ENCODE assay signal across 17 cellular contexts in the genomic region with DNA sequence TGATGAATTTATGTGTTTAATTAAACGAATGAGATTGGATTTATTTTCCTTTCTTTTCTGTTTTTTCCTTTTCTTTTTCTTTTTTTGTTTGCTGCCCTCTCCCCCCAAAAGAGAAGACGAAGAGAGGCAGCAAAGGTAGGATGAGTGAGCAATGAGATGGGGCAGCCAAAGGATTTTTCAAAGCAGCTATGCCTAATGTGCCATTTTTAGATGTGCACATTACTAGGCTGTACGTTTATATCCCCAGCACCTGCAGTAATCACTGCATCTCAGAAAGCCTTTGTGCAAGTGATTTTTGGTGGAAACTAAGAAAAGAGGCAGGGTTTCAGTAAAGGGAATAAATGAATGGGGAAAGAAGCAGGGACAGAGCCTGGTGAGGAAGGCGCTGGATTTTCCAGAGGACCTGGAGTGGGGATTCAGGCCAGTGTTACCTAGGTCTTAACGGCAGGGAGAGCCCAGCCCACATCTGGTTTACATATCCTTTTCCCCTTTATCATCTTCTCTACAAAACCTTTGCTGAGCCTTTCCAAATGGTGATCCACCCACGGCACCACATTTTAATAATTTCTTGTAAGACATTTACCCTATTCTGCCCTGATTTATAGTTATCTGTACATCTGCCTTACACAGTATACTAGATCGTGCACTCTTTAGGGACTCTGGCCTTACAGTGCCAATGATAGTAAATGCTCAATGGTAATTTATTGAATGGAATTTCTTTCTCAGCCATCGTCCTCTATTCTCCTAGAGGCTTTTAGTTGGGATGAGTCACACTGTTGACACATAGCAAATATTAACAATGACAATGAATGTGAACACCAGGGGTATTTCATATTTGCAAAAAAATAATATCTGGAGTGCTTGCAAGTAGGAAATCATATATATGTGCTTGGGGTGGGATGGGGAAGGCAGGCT. TPM values are rescaled to one million over a fixed set of nuclear protein-coding genes. Genes with fewer than 3 reads are reported as not detected.
DNase-seq lines count a peak whose midpoint lies in the region; ATAC-seq and TF ChIP-seq lines count a peak whose summit lies in the region.
"Had no signal": no experiment of that assay in that cellular context is flagged by ENCODE, and none has a peak within 500 bp of the region (broad histone marks: within the 10 kb centered on the region; RNA-seq: fewer than 3 reads in every experiment).

No MANE protein-coding gene starts in this region.

- POLR2A ChIA-PET in IMR-90 (lab: Charles Lee; ENCODE audit: unreplicated experiment) = interaction anchor here (0.6 kb wide), 1 partner anchor 20 kb away, joined by 3 read pairs; no protein-coding TSS in a partner anchor

- 0 out of 2 replicates have a peak overlapping the region, but pooled peaks have one; percentile 5 for H2AK5ac ChIP-seq in IMR-90 (ENCODE audit: low read depth, low read length)

- TF ChIP-seq CTCF in IMR-90 (conservative IDR thresholded peaks at IDR 0.05; ENCODE audit: low read depth, low read length) = no peak

- no peak overlapping the region for H2AFZ ChIP-seq in IMR-90 (replicated peaks; ENCODE audit: low read length, poor library complexity)

- in situ Hi-C loops in IMR-90 (cut with MboI; ENCODE audit: low sequenced_read_pairs) = no loop called here

- H3K27me3 ChIP-seq in IMR-90 (ENCODE audit: control insufficient read depth, insufficient read depth, low read length) = no peaks in the 10 kb centered on the region
- H3K27me3 ChIP-seq: BLaER1 treated with 17β-estradiol and CSF1 and Interleukin-3, amounts not matched to agents 10 nM and 100 nM; ovary had no signal

- H2BK120ac ChIP-seq in IMR-90 (ENCODE audit: low read depth, low read length) = no peak overlapping the region

- H3K56ac ChIP-seq in IMR-90 (ENCODE audit: extremely low read depth, insufficient read depth, low read length) = no peak overlapping the region

- no peak overlapping the region for H2BK5ac ChIP-seq in IMR-90 (ENCODE audit: low read depth, low read length, poor library complexity, severe bottlenecking)

- H4K5ac ChIP-seq in IMR-90 (ENCODE audit: low read depth, low read length) = no peak overlapping the region

- peaks cover 9% of the 10 kb centered on the region for H3K4me1 ChIP-seq in IMR-90 (ENCODE audit: control insufficient read depth, insufficient read depth, low read length)

- H2AK9ac ChIP-seq in IMR-90 (replicated peaks; ENCODE audit: low read depth, low read length, poor library complexity) = no peak overlapping the region

- intact Hi-C loops in IMR-90 (cut with micrococcal nuclease) = no loop called here

- H3K27ac ChIP-seq in IMR-90 (ENCODE audit: insufficient read depth, low read length) = no peak overlapping the region
- H3K27ac ChIP-seq: BLaER1 treated with 17β-estradiol and CSF1 and Interleukin-3, amounts not matched to agents 10 nM and 100 nM; ovary had no signal

- H3K4me2 ChIP-seq in IMR-90 (ENCODE audit: low read depth, low read length) = no peak overlapping the region

- H4K8ac ChIP-seq in IMR-90 (ENCODE audit: low read depth in 2 of 2, low read length in 2 of 2) = no peak overlapping the region

- no peak overlapping the region for H3K23ac ChIP-seq in IMR-90 (ENCODE audit: low read depth, low read length)

- peak; percentile 39 for ATAC-seq in IMR-90 (ENCODE audit: low read depth)
- ATAC-seq in SK-N-SH treated with all-trans-retinoic acid at 6 μM for 48 hours = peak; percentile 79

- no peak overlapping the region for H2BK15ac ChIP-seq in IMR-90 (ENCODE audit: low read depth, low read length)

- TF ChIP-seq POLR2A in IMR-90 (IDR thresholded peaks at IDR 0.05; ENCODE audit: low read depth, low read length) = no peak

- 0 out of 2 replicates have a peak overlapping the region, but pooled peaks have one; percentile 29 for H3K18ac ChIP-seq in IMR-90 (ENCODE audit: low read depth, low read length)

- no peaks in the 10 kb centered on the region for H3K36me3 ChIP-seq in IMR-90 (ENCODE audit: control insufficient read depth, insufficient read depth, low read length)
- H3K36me3 ChIP-seq: BLaER1 treated with 17β-estradiol and CSF1 and Interleukin-3, amounts not matched to agents 10 nM and 100 nM; ovary had no signal

- no peak for TF ChIP-seq RAD21 in IMR-90 (IDR thresholded peaks at IDR 0.05; ENCODE audit: low read length)

- no peak overlapping the region for H3K4ac ChIP-seq in IMR-90 (ENCODE audit: low read depth, low read length)

- no peak overlapping the region for H3K9ac ChIP-seq in IMR-90 (ENCODE audit: low read depth, low read length)
- H3K9ac ChIP-seq: BLaER1 treated with 17β-estradiol and CSF1 and Interleukin-3, amounts not matched to agents 10 nM and 100 nM had no signal

- H3K14ac ChIP-seq in IMR-90 (replicated peaks; ENCODE audit: low read depth, low read length) = no peak overlapping the region

- no peak overlapping the region for H4K91ac ChIP-seq in IMR-90 (ENCODE audit: insufficient read depth, low read depth, low read length)

- WGBS in IMR-90 (ENCODE audit: extremely low coverage in 2 of 2, insufficient read length in 1 of 2), 2 experiments = 80% methylated on average over 1 of the region's 8 CpGs; no CpG with 5 or more reads in 1 of the 2 experiments

- no peak overlapping the region for H2BK20ac ChIP-seq in IMR-90 (ENCODE audit: low read depth, low read length)

- no peak overlapping the region for H3K4me3 ChIP-seq in IMR-90 (ENCODE audit: insufficient read depth, low read depth, low read length)
- H3K4me3 ChIP-seq: BLaER1 treated with 17β-estradiol and CSF1 and Interleukin-3, amounts not matched to agents 10 nM and 100 nM; ovary had no signal

- H4K20me1 ChIP-seq in IMR-90 (ENCODE audit: insufficient read depth, low read length) = no peaks in the 10 kb centered on the region
- H4K20me1 ChIP-seq: BLaER1 treated with 17β-estradiol and CSF1 and Interleukin-3, amounts not matched to agents 10 nM and 100 nM had no signal

- no peaks in the 10 kb centered on the region for H3K79me1 ChIP-seq in IMR-90 (ENCODE audit: low read depth in 1 of 2, low read length in 2 of 2)

- no peaks in the 10 kb centered on the region; the same call in 1 of the 2 replicates for H3K9me1 ChIP-seq in IMR-90 (ENCODE audit: insufficient read depth, low read length)

- dilution Hi-C loops in IMR-90 (cut with HindIII; ENCODE audit: low sequenced_read_pairs, unreplicated experiment) = no loop called here

- DNase-seq in COLO829 (ENCODE audit: low spot score) = peak; percentile 15
- peak; percentile 49 for DNase-seq in IMR-90
- DNase-seq in iris pigment epithelial cell (ENCODE audit: low read depth) = peak; percentile 43
- DNase-seq in middle frontal gyrus (ENCODE audit: extremely low spot score, low spot score) = no peak
- DNase-seq in activated effector memory CD4-positive, alpha-beta T cell treated with Interleukin-2 at 50 U/mL for 16 hours = no peak
- DNase-seq in ecto neural progenitor cell (ENCODE audit: low spot score) = no peak
- DNase-seq in NCI-H2029 (lab: John Stamatoyannopoulos, UW) = no peak
- DNase-seq: activated naive CD4-positive, alpha-beta T cell treated with Interleukin-2 at 50 U/mL for 16 hours; DMS79 treated with DMSO at 0.1 percent for 48 hours; endodermal cell; head of caudate nucleus; kidney; NCI-H2107; ovary; substantia nigra had no signal

- no TSS peak for BruUV-seq in IMR-90 (replicated peaks; lab: Mats Ljungman, UMichigan)

- no peaks in the 10 kb centered on the region for H3K9me3 ChIP-seq in IMR-90 (ENCODE audit: control insufficient read depth, insufficient read depth, low read length)
- H3K9me3 ChIP-seq: ovary had no signal

- CTCF ChIA-PET in IMR-90 (lab: Yijun Ruan, JAX) = no interaction called here

TF ChIP-seq in IMR-90, 13 proteins besides CTCF, POLR2A, EP300 and RAD21:
- TF ChIP-seq MAFK (IDR thresholded peaks at IDR 0.05; ENCODE audit: low read depth, low read length) (no peak), BHLHE40 (IDR thresholded peaks at IDR 0.05; ENCODE audit: low read depth, low read length) (no peak), CHD1 (IDR thresholded peaks at IDR 0.05; ENCODE audit: low read depth, low read length) (no peak), NFE2L2 (IDR thresholded peaks at IDR 0.05; ENCODE audit: low read depth, low read length) (no peak), FOS (IDR thresholded peaks at IDR 0.05; ENCODE audit: low read depth, low read length) (peak; percentile 46; the same call in 1 of the 2 replicates)

TF ChIP-seq in SK-N-SH treated with all-trans-retinoic acid at 6 μM for 48 hours, 23 proteins besides CTCF, POLR2A, EP300 and RAD21:
- TF ChIP-seq TCF4 (CRISPR knock-in tag; IDR thresholded peaks at IDR 0.05; ENCODE audit: borderline replicate concordance) (no peak), OSR1 (CRISPR knock-in tag; IDR thresholded peaks at IDR 0.05) (no peak), ZFP3 (CRISPR knock-in tag; IDR thresholded peaks at IDR 0.05) (no peak)
- TF ChIP-seq, protein P1, sequence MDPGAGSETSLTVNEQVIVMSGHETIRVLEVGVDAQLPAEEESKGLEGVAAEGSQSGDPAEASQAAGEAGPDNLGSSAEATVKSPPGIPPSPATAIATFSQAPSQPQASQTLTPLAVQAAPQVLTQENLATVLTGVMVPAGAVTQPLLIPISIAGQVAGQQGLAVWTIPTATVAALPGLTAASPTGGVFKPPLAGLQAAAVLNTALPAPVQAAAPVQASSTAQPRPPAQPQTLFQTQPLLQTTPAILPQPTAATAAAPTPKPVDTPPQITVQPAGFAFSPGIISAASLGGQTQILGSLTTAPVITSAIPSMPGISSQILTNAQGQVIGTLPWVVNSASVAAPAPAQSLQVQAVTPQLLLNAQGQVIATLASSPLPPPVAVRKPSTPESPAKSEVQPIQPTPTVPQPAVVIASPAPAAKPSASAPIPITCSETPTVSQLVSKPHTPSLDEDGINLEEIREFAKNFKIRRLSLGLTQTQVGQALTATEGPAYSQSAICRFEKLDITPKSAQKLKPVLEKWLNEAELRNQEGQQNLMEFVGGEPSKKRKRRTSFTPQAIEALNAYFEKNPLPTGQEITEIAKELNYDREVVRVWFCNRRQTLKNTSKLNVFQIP (CRISPR knock-in tag; IDR thresholded peaks at IDR 0.05; ENCODE audit: borderline replicate concordance, low read depth) = no peak
- TF ChIP-seq, protein P2, sequence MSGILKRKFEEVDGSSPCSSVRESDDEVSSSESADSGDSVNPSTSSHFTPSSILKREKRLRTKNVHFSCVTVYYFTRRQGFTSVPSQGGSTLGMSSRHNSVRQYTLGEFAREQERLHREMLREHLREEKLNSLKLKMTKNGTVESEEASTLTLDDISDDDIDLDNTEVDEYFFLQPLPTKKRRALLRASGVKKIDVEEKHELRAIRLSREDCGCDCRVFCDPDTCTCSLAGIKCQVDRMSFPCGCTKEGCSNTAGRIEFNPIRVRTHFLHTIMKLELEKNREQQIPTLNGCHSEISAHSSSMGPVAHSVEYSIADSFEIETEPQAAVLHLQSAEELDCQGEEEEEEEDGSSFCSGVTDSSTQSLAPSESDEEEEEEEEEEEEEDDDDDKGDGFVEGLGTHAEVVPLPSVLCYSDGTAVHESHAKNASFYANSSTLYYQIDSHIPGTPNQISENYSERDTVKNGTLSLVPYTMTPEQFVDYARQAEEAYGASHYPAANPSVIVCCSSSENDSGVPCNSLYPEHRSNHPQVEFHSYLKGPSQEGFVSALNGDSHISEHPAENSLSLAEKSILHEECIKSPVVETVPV (CRISPR knock-in tag; IDR thresholded peaks at IDR 0.05) = no peak

RNA-seq across cellular contexts. Expression of gene ATXN1, which starts 38.3 kb away (rescaled TPM):
- total RNA-seq in IMR-90 (2012; rRNA removed) = 11.1 and 13.9 TPM in 2 replicates
- polyA plus RNA-seq in IMR-90 (2012; rRNA removed) = 7.3 and 9.7 TPM in 2 replicates
- polyA plus RNA-seq in IMR-90 (2012; cell fraction: cytosol; rRNA removed) = 3.4 and 8.9 TPM in 2 replicates
- polyA plus RNA-seq in IMR-90 (2012; cell fraction: nucleus; rRNA removed; ENCODE audit: low replicate concordance) = 20.5 and 29.3 TPM in 2 replicates

Comparison
In these comparisons a context has a peak if more than half of its experiments do, and no peak if none do; other contexts are left out.
1. DNase-seq: peak in COLO829 (single experiment), IMR-90 (single experiment) and iris pigment epithelial cell (single experiment); none in middle frontal gyrus (single experiment), activated effector memory CD4-positive, alpha-beta T cell treated with Interleukin-2 at 50 U/mL for 16 hours (single experiment), ecto neural progenitor cell (single experiment) and NCI-H2029 (single experiment).